In genomic region chr7:11638026-11638774, GRCh38 we compare ENCODE assay signal across 24 cellular contexts.
"Had no signal": no experiment of that assay in that cellular context is flagged by ENCODE, and none has a peak within 500 bp of the region (broad histone marks: within the 10 kb centered on the region; RNA-seq: fewer than 3 reads in every experiment).

No MANE protein-coding gene starts in this region.

- H3K4me3 ChIP-seq: esophagus muscularis mucosa, gastrocnemius medialis, lower lobe of right lung, mucosa of descending colon, pancreas, skin epidermis, tibial artery had no signal

- DNase-seq: activated CD4-positive, alpha-beta T cell treated with anti-CD3 and anti-CD28 coated beads for 1 hour; activated T-cell treated with anti-CD3 and anti-CD28 coated beads, Interleukin-2, amount 50 U/mL, for 24 hours; aorta; dermis blood vessel endothelial cell; effector memory CD4-positive, alpha-beta T cell; gastrocnemius medialis; hippocampal formation; islet precursor cell; left colon; lower lobe of right lung; mesendoderm; mucosa of descending colon; nephron progenitor cell; pancreas; right cardiac atrium; stimulated activated CD4-positive, alpha-beta T cell treated with anti-CD3 and anti-CD28 coated beads, Interleukin-1b, Interleukin-23, amount 100 ng/mL, for 48 hours; stimulated activated naive CD8-positive, alpha-beta T cell treated with anti-CD3 and anti-CD28 coated beads, Interleukin-15, amount 100 ng/mL, for 72 hours; tibial artery had no signal

- H3K27ac Mint-ChIP-seq: activated T-cell treated with anti-CD3 and anti-CD28 coated beads, Interleukin-2, amount 50 U/mL, for 24 hours; activated T-helper 17 cell treated with anti-CD3 and anti-CD28 coated beads, Interleukin-2, amount 50 U/mL, for 72 hours; nephron progenitor cell; stimulated activated naive CD8-positive, alpha-beta T cell treated with anti-CD3 and anti-CD28 coated beads, Interleukin-15, amount 100 ng/mL, for 72 hours; T-helper 2 cell treated with Interferon-gamma antibody and Interleukin-4, amounts not matched to agents 5 μg/mL and 100 μg/mL, for 36 hours had no signal

- H3K4me1 ChIP-seq: esophagus muscularis mucosa, gastrocnemius medialis, lower lobe of right lung, tibial artery had no signal

- H3K4me3 Mint-ChIP-seq: activated T-cell treated with anti-CD3 and anti-CD28 coated beads, Interleukin-2, amount 50 U/mL, for 24 hours; activated T-helper 17 cell treated with anti-CD3 and anti-CD28 coated beads, Interleukin-2, amount 50 U/mL, for 72 hours; nephron progenitor cell; stimulated activated naive CD8-positive, alpha-beta T cell treated with anti-CD3 and anti-CD28 coated beads, Interleukin-15, amount 100 ng/mL, for 72 hours; T-helper 2 cell treated with Interferon-gamma antibody and Interleukin-4, amounts not matched to agents 5 μg/mL and 100 μg/mL, for 36 hours had no signal

- H3K9me3 Mint-ChIP-seq: activated T-cell treated with anti-CD3 and anti-CD28 coated beads, Interleukin-2, amount 50 U/mL, for 24 hours; activated T-helper 17 cell treated with anti-CD3 and anti-CD28 coated beads, Interleukin-2, amount 50 U/mL, for 72 hours; brain; nephron progenitor cell; T-helper 2 cell treated with Interferon-gamma antibody and Interleukin-4, amounts not matched to agents 5 μg/mL and 100 μg/mL, for 36 hours had no signal

- H3K9me3 ChIP-seq: esophagus muscularis mucosa, gastrocnemius medialis, lower lobe of right lung, mucosa of descending colon, pancreas, tibial artery had no signal

- H3K36me3 Mint-ChIP-seq: activated naive CD4-positive, alpha-beta T cell treated with anti-CD3 and anti-CD28 coated beads, Interleukin-2, amount 50 U/mL, for 72 hours had no signal

- H3K27ac ChIP-seq: esophagus muscularis mucosa, gastrocnemius medialis, lower lobe of right lung, pancreas, skin epidermis, tibial artery had no signal

- H3K4me1 Mint-ChIP-seq: activated T-helper 17 cell treated with anti-CD3 and anti-CD28 coated beads, Interleukin-2, amount 50 U/mL, for 72 hours; nephron progenitor cell; stimulated activated naive CD8-positive, alpha-beta T cell treated with anti-CD3 and anti-CD28 coated beads, Interleukin-15, amount 100 ng/mL, for 72 hours had no signal

- ATAC-seq: activated naive CD4-positive, alpha-beta T cell treated with anti-CD3 and anti-CD28 coated beads, Interleukin-2, amount 50 U/mL, for 72 hours; activated T-helper 17 cell treated with anti-CD3 and anti-CD28 coated beads, Interleukin-2, amount 50 U/mL, for 72 hours; gastrocnemius medialis; left colon; lower lobe of right lung; mucosa of descending colon; pancreas; right cardiac atrium; stimulated activated naive CD8-positive, alpha-beta T cell treated with anti-CD3 and anti-CD28 coated beads, Interleukin-15, amount 100 ng/mL, for 72 hours had no signal

- H3K27me3 ChIP-seq: esophagus muscularis mucosa, gastrocnemius medialis, pancreas, tibial artery had no signal

- H3K27me3 Mint-ChIP-seq: activated T-cell treated with anti-CD3 and anti-CD28 coated beads, Interleukin-2, amount 50 U/mL, for 24 hours; activated T-helper 17 cell treated with anti-CD3 and anti-CD28 coated beads, Interleukin-2, amount 50 U/mL, for 72 hours; brain; stimulated activated naive CD8-positive, alpha-beta T cell treated with anti-CD3 and anti-CD28 coated beads, Interleukin-15, amount 100 ng/mL, for 72 hours had no signal

- H3K36me3 ChIP-seq: esophagus muscularis mucosa, gastrocnemius medialis, lower lobe of right lung, pancreas, tibial artery had no signal
